In the genomic region with DNA sequence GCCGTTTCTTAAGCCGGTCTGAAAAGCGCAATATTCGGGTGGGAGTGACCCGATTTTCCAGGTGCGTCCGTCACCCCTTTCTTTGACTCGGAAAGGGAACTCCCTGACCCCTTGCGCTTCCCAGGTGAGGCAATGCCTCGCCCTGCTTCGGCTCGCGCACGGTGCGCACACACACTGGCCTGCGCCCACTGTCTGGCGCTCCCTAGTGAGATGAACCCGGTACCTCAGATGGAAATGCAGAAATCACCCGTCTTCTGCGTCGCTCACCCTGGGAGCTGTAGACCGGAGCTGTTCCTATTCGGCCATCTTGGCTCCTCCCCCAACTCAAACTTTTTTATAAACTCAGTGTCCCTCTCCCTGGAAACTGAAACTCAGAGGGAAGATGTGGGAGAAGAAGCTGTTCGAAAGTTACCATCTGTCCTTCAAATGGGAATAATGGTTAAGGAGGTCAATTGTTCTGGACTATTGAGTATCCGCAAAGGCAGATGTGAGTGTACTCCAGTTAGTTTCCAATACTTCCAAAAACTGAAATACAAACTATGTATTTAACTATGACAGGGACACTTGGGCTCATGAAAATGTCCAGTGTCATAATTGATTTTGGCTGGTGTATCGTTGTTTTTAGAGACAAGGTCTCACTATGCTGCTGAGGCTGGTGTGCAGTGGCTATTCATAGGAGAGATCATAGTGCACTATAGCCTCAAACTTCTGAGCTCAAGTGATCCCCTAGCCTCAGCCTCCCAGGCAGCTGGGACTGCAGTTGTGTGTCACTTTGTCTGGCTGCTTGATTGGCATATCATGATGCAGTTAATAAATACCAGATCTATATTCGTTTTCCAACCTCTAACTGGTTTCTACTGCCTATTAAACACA, we compare ENCODE assay signal across 8 cellular contexts.
A peak's percentile ranks its signal among the peaks of the same experiment; 100 is the strongest.
DNase-seq lines count a peak whose midpoint lies in the region; ATAC-seq and TF ChIP-seq lines count a peak whose summit lies in the region.
"Not testable (repeated sequence)": the region's sequence is repeated elsewhere in the genome, so short reads cannot be mapped to it uniquely, and the experiment has no call there.

No MANE protein-coding gene starts in this region.

- peak overlapping the region; percentile 61; the same call in 1 of the 2 replicates for H2AFZ ChIP-seq in GM23338
- H2AFZ ChIP-seq in hepatocyte, result not testable (repeated sequence)

- H3K27me3 Mint-ChIP-seq in GM23338 (ENCODE audit: insufficient read depth, low read depth, poor library complexity); chondrocyte (ENCODE audit: low read depth); type B pancreatic cell: not testable (repeated sequence)

- H3K56ac ChIP-seq in mesendoderm (ENCODE audit: low read length), result not testable (repeated sequence)

- not testable (repeated sequence) for H3K23ac ChIP-seq in mesendoderm (ENCODE audit: low read length)

- not testable (repeated sequence) for H3K9me3 ChIP-seq in hepatocyte (ENCODE audit: low read depth)

- not testable (repeated sequence) for H3K27me3 ChIP-seq in GM23338 (ENCODE audit: insufficient read depth); hepatocyte; mesendoderm (ENCODE audit: insufficient read depth, low read length, poor library complexity)

- not testable (repeated sequence) for H3K36me3 Mint-ChIP-seq in GM23338 (ENCODE audit: low read depth); chondrocyte (ENCODE audit: low read depth); type B pancreatic cell

- H4K5ac ChIP-seq in mesendoderm (ENCODE audit: low read length), result not testable (repeated sequence)

- not testable (repeated sequence) for H3K4ac ChIP-seq in mesendoderm (ENCODE audit: low read depth, low read length)

- H3K9me2 ChIP-seq in GM23338 (ENCODE audit: insufficient read depth); hepatocyte (replicated peaks; ENCODE audit: insufficient read depth): not testable (repeated sequence)

- not testable (repeated sequence) for H2BK120ac ChIP-seq in mesendoderm (ENCODE audit: low read depth, low read length)

- H3K4me2 ChIP-seq in GM23338 (peak overlapping the region; percentile 70), hepatocyte (peak overlapping the region; percentile 37)
- H3K4me2 ChIP-seq in mesendoderm (ENCODE audit: low read length), result not testable (repeated sequence)

- H3K4me3 Mint-ChIP-seq in GM23338 (peak overlapping the region; percentile 36; the same call in 1 of the 3 replicates), chondrocyte (ENCODE audit: unreplicated experiment) (peak overlapping the region; percentile 44), type B pancreatic cell (peak overlapping the region; percentile 68)

- H3F3A ChIP-seq in GM23338 (replicated peaks; ENCODE audit: low read depth), result not testable (repeated sequence)

- H3K4me1 ChIP-seq in GM23338 (ENCODE audit: insufficient read depth); hepatocyte (ENCODE audit: insufficient read depth); mesendoderm (ENCODE audit: control insufficient read depth, low read depth, low read length): not testable (repeated sequence)

- WGBS in hepatocyte (ENCODE audit: low lambda C conversion rate, missing lambda C conversion rate), result 83% methylated on average over 9 of the region's 27 CpGs
- whole genome bisulfite sequencing in mesendoderm (ENCODE audit: extremely low coverage, insufficient coverage, low lambda C conversion rate), result no CpG with 5 or more reads among the region's 27 CpGs

- not testable (repeated sequence) for H3K9ac ChIP-seq in mesendoderm (ENCODE audit: low read length)

- not testable (repeated sequence) for ATAC-seq in GM23338

- H2BK5ac ChIP-seq in mesendoderm (ENCODE audit: low read length), result not testable (repeated sequence)

- peak overlapping the region; percentile 38; the same call in 1 of the 2 replicates for H3K4me3 ChIP-seq in GM23338
- not testable (repeated sequence) for H3K4me3 ChIP-seq in hepatocyte; mesendoderm (ENCODE audit: low read length)

- H4K8ac ChIP-seq in mesendoderm (ENCODE audit: low read depth, low read length), result peak overlapping the region; percentile 39

- H3K4me1 Mint-ChIP-seq in GM23338; chondrocyte (ENCODE audit: low read depth); type B pancreatic cell (ENCODE audit: unreplicated experiment): not testable (repeated sequence)

- H3K79me2 ChIP-seq in GM23338 (replicated peaks; ENCODE audit: insufficient read depth); hepatocyte; mesendoderm (ENCODE audit: control insufficient read depth, insufficient read depth, low read length): not testable (repeated sequence)

- not testable (repeated sequence) for H3K36me3 ChIP-seq in GM23338 (ENCODE audit: insufficient read depth); hepatocyte (replicated peaks; ENCODE audit: insufficient read depth, low read depth); mesendoderm (ENCODE audit: control insufficient read depth, insufficient read depth, low read length)

- H3K9me3 Mint-ChIP-seq in GM23338; chondrocyte (ENCODE audit: low read depth); type B pancreatic cell: not testable (repeated sequence)

- H3K27ac Mint-ChIP-seq in GM23338, result peak overlapping the region; percentile 63; the same call in 1 of the 2 replicates
- not testable (repeated sequence) for H3K27ac Mint-ChIP-seq in chondrocyte (ENCODE audit: unreplicated experiment); type B pancreatic cell

- H3K79me1 ChIP-seq in mesendoderm (ENCODE audit: low read length), result not testable (repeated sequence)

- not testable (repeated sequence) for H2AK5ac ChIP-seq in mesendoderm (ENCODE audit: low read length)

- H3K18ac ChIP-seq in mesendoderm (ENCODE audit: low read length), result not testable (repeated sequence)

- peak overlapping the region; percentile 42; the same call in 1 of the 2 replicates for H3K27ac ChIP-seq in 22Rv1
- H3K27ac ChIP-seq in GM23338 (ENCODE audit: low read depth); hepatocyte; mesendoderm (ENCODE audit: low read depth, low read length): not testable (repeated sequence)

- DNase-seq in GM23338 (ENCODE audit: low spot score), result peak; percentile 45
- DNase-seq in NCI-H1417 (lab: John Stamatoyannopoulos, UW), result peak in 2 of 3 experiments; percentile 21 to 35
- DNase-seq in SHP77 treated with DMSO at 0.1 percent for 48 hours (lab: John Stamatoyannopoulos, UW), result peak; percentile 15
- not testable (repeated sequence) for DNase-seq in chondrocyte (ENCODE audit: low spot score); hepatocyte (ENCODE audit: low spot score); mesendoderm; type B pancreatic cell (ENCODE audit: extremely low spot score, unreplicated experiment)

- not testable (repeated sequence) for H4K20me1 ChIP-seq in GM23338 (replicated peaks; ENCODE audit: insufficient read depth); hepatocyte (ENCODE audit: insufficient read depth, poor library complexity, severe bottlenecking)

- peak; percentile 15; the same call in 1 of the 2 replicates for TF ChIP-seq CTCF in 22Rv1 (IDR thresholded peaks at IDR 0.05)
- not testable (repeated sequence) for TF ChIP-seq CTCF in GM23338 (conservative IDR thresholded peaks at IDR 0.05; ENCODE audit: low read depth in 2 of 2); chondrocyte (IDR thresholded peaks at IDR 0.05); hepatocyte (IDR thresholded peaks at IDR 0.05; ENCODE audit: poor library complexity); type B pancreatic cell (conservative IDR thresholded peaks at IDR 0.05)

- H2BK15ac ChIP-seq in mesendoderm (replicated peaks; ENCODE audit: low read depth), result not testable (repeated sequence)
